8 cellular contexts compared by ENCODE assay signal in the genomic region with DNA sequence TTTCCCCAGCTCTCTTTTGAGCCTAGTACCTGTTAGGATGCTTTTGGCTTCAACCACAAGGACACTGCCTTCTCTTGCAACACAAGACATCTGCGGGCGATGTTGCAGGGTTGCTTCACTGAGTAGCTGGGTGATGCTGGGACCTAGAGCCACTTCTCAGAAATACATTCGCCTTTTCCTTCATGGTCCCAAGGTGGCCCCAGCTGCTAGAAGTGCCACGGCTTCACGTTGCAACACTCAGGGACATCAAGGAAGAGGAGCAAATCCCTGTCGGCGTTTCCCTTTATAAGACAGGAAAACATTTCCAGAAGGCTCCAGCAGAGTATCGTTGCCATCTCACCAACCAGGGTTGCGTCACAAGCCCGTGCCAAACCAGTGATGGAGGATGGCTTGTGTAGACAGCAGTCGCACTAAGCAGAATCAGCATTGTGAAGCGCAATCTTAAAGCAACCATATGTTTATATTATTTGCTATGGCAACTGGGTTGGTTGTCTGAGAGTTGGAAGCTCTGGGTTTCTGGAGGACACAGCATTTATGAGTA.
DNase-seq lines count a peak whose midpoint lies in the region; ATAC-seq and TF ChIP-seq lines count a peak whose summit lies in the region.

No MANE protein-coding gene starts in this region.

- intact Hi-C loops in CD8-positive, alpha-beta T cell (cut with DNase I, micrococcal nuclease), result loop anchor here in 1 of 2 experiments (5.0 kb wide), 2 partner anchors 136 to 274 kb away; partner anchors contain the start of genes DAP and MARCHF6

- H3K9me3 ChIP-seq in CD8-positive, alpha-beta T cell (ENCODE audit: low read length), result no peaks in the 10 kb centered on the region

- no peaks in the 10 kb centered on the region for H3K36me3 Mint-ChIP-seq in CD8-positive, alpha-beta T cell
- H3K36me3 Mint-ChIP-seq in activated T-helper 17 cell treated with anti-CD3 and anti-CD28 coated beads, Interleukin-2, amount 50 U/mL, for 72 hours (ENCODE audit: low read depth), result no peaks in the 10 kb centered on the region
- no peaks in the 10 kb centered on the region for H3K36me3 Mint-ChIP-seq in nephron progenitor cell (ENCODE audit: low read depth)

- H3K27ac ChIP-seq in CD8-positive, alpha-beta T cell (ENCODE audit: low read depth, low read length), result no peak overlapping the region
- peak overlapping the region; percentile 84 for H3K27ac ChIP-seq in HL-60 (replicated peaks)

- H3K4me3 Mint-ChIP-seq in CD8-positive, alpha-beta T cell, result peak overlapping the region; percentile 82
- H3K4me3 Mint-ChIP-seq in activated T-helper 17 cell treated with anti-CD3 and anti-CD28 coated beads, Interleukin-2, amount 50 U/mL, for 72 hours, result peak overlapping the region; percentile 76
- peak overlapping the region; percentile 84 for H3K4me3 Mint-ChIP-seq in nephron progenitor cell

- ATAC-seq in CD8-positive, alpha-beta T cell, result no peak
- ATAC-seq in activated T-helper 17 cell treated with anti-CD3 and anti-CD28 coated beads, Interleukin-2, amount 50 U/mL, for 72 hours (replicated peaks), result no peak
- no peak for ATAC-seq in GM21717 (IDR thresholded peaks at IDR 0.05; ENCODE audit: unreplicated experiment)
- no peak for ATAC-seq in HG02759 (IDR thresholded peaks at IDR 0.05; ENCODE audit: unreplicated experiment)
- no peak for ATAC-seq in GM19023 (IDR thresholded peaks at IDR 0.05; ENCODE audit: unreplicated experiment)

- no peak for TF ChIP-seq CTCF in CD8-positive, alpha-beta T cell (IDR thresholded peaks at IDR 0.05)
- TF ChIP-seq CTCF in HL-60 (IDR thresholded peaks at IDR 0.05; ENCODE audit: insufficient read depth, low read length), result no peak
- no peak for TF ChIP-seq CTCF in nephron progenitor cell (IDR thresholded peaks at IDR 0.05)

- no peaks in the 10 kb centered on the region for H3K27me3 Mint-ChIP-seq in CD8-positive, alpha-beta T cell (ENCODE audit: low read depth)
- H3K27me3 Mint-ChIP-seq in activated T-helper 17 cell treated with anti-CD3 and anti-CD28 coated beads, Interleukin-2, amount 50 U/mL, for 72 hours, result peaks cover 20% of the 10 kb centered on the region
- peaks cover 18% of the 10 kb centered on the region for H3K27me3 Mint-ChIP-seq in nephron progenitor cell (ENCODE audit: low read depth, poor library complexity)

- no peak overlapping the region for H3K27ac Mint-ChIP-seq in CD8-positive, alpha-beta T cell
- H3K27ac Mint-ChIP-seq in activated T-helper 17 cell treated with anti-CD3 and anti-CD28 coated beads, Interleukin-2, amount 50 U/mL, for 72 hours, result no peak overlapping the region
- no peak overlapping the region for H3K27ac Mint-ChIP-seq in nephron progenitor cell

- H3K4me3 ChIP-seq in CD8-positive, alpha-beta T cell (ENCODE audit: low read depth, low read length), result no peak overlapping the region
- H3K4me3 ChIP-seq in HL-60 (replicated peaks; ENCODE audit: insufficient read depth, low read length), result no peak overlapping the region

- H3K4me1 ChIP-seq in CD8-positive, alpha-beta T cell (ENCODE audit: insufficient read depth, low read length), result peaks cover 7% of the 10 kb centered on the region

- H3K9me3 Mint-ChIP-seq in CD8-positive, alpha-beta T cell, result no peaks in the 10 kb centered on the region
- H3K9me3 Mint-ChIP-seq in activated T-helper 17 cell treated with anti-CD3 and anti-CD28 coated beads, Interleukin-2, amount 50 U/mL, for 72 hours, result no peaks in the 10 kb centered on the region
- peaks cover 3% of the 10 kb centered on the region for H3K9me3 Mint-ChIP-seq in nephron progenitor cell

- no peaks in the 10 kb centered on the region for H3K27me3 ChIP-seq in CD8-positive, alpha-beta T cell (ENCODE audit: insufficient read depth, low read length)
- no peaks in the 10 kb centered on the region for H3K27me3 ChIP-seq in HL-60 (ENCODE audit: insufficient read depth, poor library complexity, severe bottlenecking)

- no peaks in the 10 kb centered on the region for H3K36me3 ChIP-seq in CD8-positive, alpha-beta T cell (ENCODE audit: insufficient read depth, low read length)

- DNase-seq in CD8-positive, alpha-beta T cell, result no peak
- peak; percentile 92 to 96 for DNase-seq in HL-60 (ENCODE audit: low read depth in 1 of 2, low spot score in 1 of 2)
- no peak for DNase-seq in nephron progenitor cell
- DNase-seq in DMS79 (lab: John Stamatoyannopoulos, UW), result no peak

- CTCF ChIA-PET in CD8-positive, alpha-beta T cell (lab: Charles Lee), result interaction anchor here (0.8 to 7.2 kb wide), 12 partner anchors 10 to 347 kb away, joined by 3 to 79 read pairs (median 8); no protein-coding TSS in a partner anchor

- H3K4me1 Mint-ChIP-seq in CD8-positive, alpha-beta T cell (ENCODE audit: low read depth), result peaks cover 10% of the 10 kb centered on the region
- H3K4me1 Mint-ChIP-seq in activated T-helper 17 cell treated with anti-CD3 and anti-CD28 coated beads, Interleukin-2, amount 50 U/mL, for 72 hours, result peaks cover 31% of the 10 kb centered on the region
- H3K4me1 Mint-ChIP-seq in nephron progenitor cell, result peaks cover 34% of the 10 kb centered on the region

- POLR2A ChIA-PET in CD8-positive, alpha-beta T cell (lab: Charles Lee), result interaction anchor here (1.3 kb wide), 1 partner anchor 181 kb away, joined by 3 read pairs; no protein-coding TSS in a partner anchor

Comparison
In these comparisons a context has a peak if more than half of its experiments do, and no peak if none do; other contexts are left out.
1. DNase-seq: peak in HL-60 (2 of 2); none in CD8-positive, alpha-beta T cell (0 of 7), nephron progenitor cell (single experiment) and DMS79 (single experiment).
2. Peak in every context shown above with its lines, with median percentiles within 50 percentile points of each other: H3K4me3 Mint-ChIP-seq.